25 cellular contexts compared by ENCODE assay signal in the genomic region with DNA sequence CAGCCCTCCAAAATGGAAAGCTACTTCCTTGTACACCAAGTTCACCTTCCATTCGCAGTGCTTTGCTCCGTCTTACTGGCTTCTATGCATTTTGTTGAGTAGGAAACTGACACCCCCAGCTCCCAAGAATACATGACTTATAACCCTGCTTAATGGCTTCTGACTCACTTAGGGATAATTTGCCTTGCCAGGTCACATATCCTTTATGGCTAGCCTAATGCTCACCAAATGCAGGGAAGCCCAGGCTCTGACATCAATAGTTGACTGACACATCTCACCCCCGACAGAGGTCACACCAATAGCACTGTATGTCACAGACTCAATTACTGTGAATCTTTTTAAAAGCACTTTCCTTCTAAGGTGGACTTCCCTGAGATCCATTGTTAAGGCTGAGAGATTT.
DNase-seq lines count a peak whose midpoint lies in the region; ATAC-seq and TF ChIP-seq lines count a peak whose summit lies in the region.
"Had no signal": no experiment of that assay in that cellular context is flagged by ENCODE, and none has a peak within 500 bp of the region (broad histone marks: within the 10 kb centered on the region; RNA-seq: fewer than 3 reads in every experiment).

No MANE protein-coding gene starts in this region.

- H3K36me3 Mint-ChIP-seq in naive thymus-derived CD4-positive, alpha-beta T cell: peaks cover 0 to 3% (median 0%) of the 10 kb centered on the region in 5 donors
- H3K36me3 Mint-ChIP-seq: CD8-positive, alpha-beta memory T cell had no signal

- CTCF ChIA-PET in naive thymus-derived CD4-positive, alpha-beta T cell (lab: Charles Lee): no interaction called here

- H3K4me3 ChIP-seq in fibroblast of mammary gland (ENCODE audit: control insufficient read depth, low read depth, low read length) (no peak overlapping the region), osteoblast (ENCODE audit: insufficient read depth, low read length) (no peak overlapping the region)
- H3K4me3 ChIP-seq in naive thymus-derived CD4-positive, alpha-beta T cell (ENCODE audit: low read length): no peak overlapping the region
- H3K4me3 ChIP-seq: SJSA1 had no signal

- H3K36me3 ChIP-seq in osteoblast (ENCODE audit: insufficient read depth, low read length): no peaks in the 10 kb centered on the region
- H3K36me3 ChIP-seq in naive thymus-derived CD4-positive, alpha-beta T cell (ENCODE audit: control insufficient read depth in 2 of 3, insufficient read depth in 3 of 3, low read length in 3 of 3): no peaks in the 10 kb centered on the region
- H3K36me3 ChIP-seq: SJSA1 had no signal

- H3K27me3 Mint-ChIP-seq in naive thymus-derived CD4-positive, alpha-beta T cell: peaks cover 0 to 32% (median 0%) of the 10 kb centered on the region in 5 donors

- H3K9me3 ChIP-seq in osteoblast (ENCODE audit: low read depth, low read length): no peaks in the 10 kb centered on the region
- H3K9me3 ChIP-seq in naive thymus-derived CD4-positive, alpha-beta T cell (ENCODE audit: control insufficient read depth in 2 of 3, low read length in 3 of 3): no peaks in the 10 kb centered on the region
- H3K9me3 ChIP-seq: SJSA1 had no signal

- no peaks in the 10 kb centered on the region for H3K9me3 Mint-ChIP-seq in naive thymus-derived CD4-positive, alpha-beta T cell
- H3K9me3 Mint-ChIP-seq: CD8-positive, alpha-beta memory T cell had no signal

- no peak for ATAC-seq in naive thymus-derived CD4-positive, alpha-beta T cell
- ATAC-seq: Panc1, Right ventricle myocardium inferior had no signal

- intact Hi-C loops in naive thymus-derived CD4-positive, alpha-beta T cell (cut with micrococcal nuclease): no loop called here

- H3K4me3 Mint-ChIP-seq in naive thymus-derived CD4-positive, alpha-beta T cell: no peak overlapping the region
- H3K4me3 Mint-ChIP-seq: CD8-positive, alpha-beta memory T cell had no signal

- H3K27ac Mint-ChIP-seq in naive thymus-derived CD4-positive, alpha-beta T cell: no peak overlapping the region
- H3K27ac Mint-ChIP-seq: CD8-positive, alpha-beta memory T cell had no signal

- H3K4me2 ChIP-seq in osteoblast (ENCODE audit: insufficient read depth, low read length): no peak overlapping the region

- H2AFZ ChIP-seq in osteoblast (ENCODE audit: low read length): no peak overlapping the region

- H3K4me1 ChIP-seq in osteoblast (ENCODE audit: insufficient read depth, low read length): no peaks in the 10 kb centered on the region
- no peaks in the 10 kb centered on the region for H3K4me1 ChIP-seq in naive thymus-derived CD4-positive, alpha-beta T cell (ENCODE audit: control insufficient read depth in 2 of 2, insufficient read depth in 2 of 2, low read length in 2 of 2)
- H3K4me1 ChIP-seq: SJSA1 had no signal

- no peak overlapping the region for H3K27ac ChIP-seq in osteoblast (ENCODE audit: low read depth, low read length)
- H3K27ac ChIP-seq in substantia nigra (ENCODE audit: low read depth, low read length, poor library complexity, severe bottlenecking): no peak overlapping the region
- no peak overlapping the region for H3K27ac ChIP-seq in naive thymus-derived CD4-positive, alpha-beta T cell (ENCODE audit: low read depth, low read length)
- H3K27ac ChIP-seq: SJSA1 had no signal

- no peaks in the 10 kb centered on the region for H4K20me1 ChIP-seq in osteoblast (ENCODE audit: insufficient read depth, low read length)

- TF ChIP-seq CTCF in fibroblast of mammary gland (conservative IDR thresholded peaks at IDR 0.05; ENCODE audit: control insufficient read depth, insufficient read depth, low read depth, low read length): no peak
- no peak for TF ChIP-seq CTCF in osteoblast (IDR thresholded peaks at IDR 0.05; ENCODE audit: extremely low read depth, low read depth, low read length)

- H3K27me3 ChIP-seq in osteoblast (ENCODE audit: insufficient read depth, low read length): no peaks in the 10 kb centered on the region
- no peaks in the 10 kb centered on the region for H3K27me3 ChIP-seq in naive thymus-derived CD4-positive, alpha-beta T cell (ENCODE audit: control insufficient read depth in 2 of 2, insufficient read depth in 2 of 2, low read length in 2 of 2)
- H3K27me3 ChIP-seq: SJSA1 had no signal

- POLR2A ChIA-PET in naive thymus-derived CD4-positive, alpha-beta T cell (lab: Charles Lee): no interaction called here

- DNase-seq in Daoy (ENCODE audit: low read depth): peak; percentile 32
- DNase-seq in LHCN-M2 (ENCODE audit: low read depth): peak; percentile 26
- DNase-seq in fibroblast of mammary gland (ENCODE audit: low read depth): peak; percentile 19
- peak; percentile 9 for DNase-seq in osteoblast (ENCODE audit: insufficient read length, low spot score, missing footprints)
- DNase-seq in NCI-H1694 (lab: John Stamatoyannopoulos, UW): no peak
- DNase-seq in substantia nigra (lab: John Stamatoyannopoulos, UW): no peak
- DNase-seq in naive thymus-derived CD4-positive, alpha-beta T cell: no peak
- DNase-seq: AML-193; C1 segment of cervical spinal cord; Calu3; CD8-positive, alpha-beta memory T cell; DMS153; GF-D8; Kasumi-1; MM.1S; NCI-H1092; NCI-H1436; NCI-H2029; NCI-H226; NCI-H510A treated with DMSO at 0.1 percent for 48 hours; NCI-H748 treated with DMSO at 0.1 percent for 48 hours; NK-92 treated with Interleukin-12 subunit alpha and Interleukin-12 subunit beta, amount 100 ng/mL, for 24 hours had no signal

- peaks cover 0 to 12% (median 8%) of the 10 kb centered on the region in 7 donors for H3K4me1 Mint-ChIP-seq in naive thymus-derived CD4-positive, alpha-beta T cell

- no peaks in the 10 kb centered on the region for H3K79me2 ChIP-seq in osteoblast (ENCODE audit: insufficient read depth, low read length)

Comparison
In these comparisons a context has a peak if more than half of its experiments do, and no peak if none do; other contexts are left out.
1. DNase-seq: peak in Daoy (single experiment), LHCN-M2 (single experiment), fibroblast of mammary gland (single experiment) and osteoblast (single experiment); none in NCI-H1694 (single experiment), substantia nigra (0 of 49) and naive thymus-derived CD4-positive, alpha-beta T cell (0 of 9).